Comparison of ENCODE assay signal across 8 cellular contexts in genomic region chr16:58264961-58265479, GRCh38. TPM values are rescaled to one million over a fixed set of nuclear protein-coding genes. Genes with fewer than 3 reads are reported as not detected.
DNase-seq lines count a peak whose midpoint lies in the region; ATAC-seq and TF ChIP-seq lines count a peak whose summit lies in the region.

No MANE protein-coding gene starts in this region.

- POLR2A ChIA-PET in SK-N-SH (lab: Yijun Ruan, JAX) = no interaction called here

- TF ChIP-seq EP300 in SK-N-SH (IDR thresholded peaks at IDR 0.05; ENCODE audit: borderline replicate concordance in 1 of 2, low read depth in 1 of 2, low read length in 1 of 2) = no peak

- H3K27me3 ChIP-seq in SK-N-SH (ENCODE audit: insufficient read depth) = no peaks in the 10 kb centered on the region

- H3F3A ChIP-seq in SK-N-SH (replicated peaks; ENCODE audit: insufficient read depth) = no peaks in the 10 kb centered on the region

- H2AFZ ChIP-seq in SK-N-SH (ENCODE audit: low read depth) = peak overlapping the region; percentile 48

- CTCF ChIA-PET in SK-N-SH (lab: Yijun Ruan, JAX) = no interaction called here

- DNase-seq in stimulated activated CD4-positive, alpha-beta T cell treated with anti-CD3 and anti-CD28 coated beads, Interleukin-1b, Interleukin-23, amount 100 ng/mL, for 48 hours = peak; percentile 35
- no peak for DNase-seq in stimulated activated CD4-positive, alpha-beta T cell treated with anti-CD3 and anti-CD28 coated beads, Interleukin-4, amount 100 ng/mL, for 1 hour
- DNase-seq in SK-N-SH (peak; percentile 28), fibroblast of villous mesenchyme (ENCODE audit: low read depth) (peak; percentile 81), ureter (ENCODE audit: low spot score) (peak; percentile 61), occipital lobe (lab: John Stamatoyannopoulos, UW) (no peak)
- no peak for DNase-seq in central memory CD4-positive, alpha-beta T cell

- no peak for TF ChIP-seq CTCF in SK-N-SH (IDR thresholded peaks at IDR 0.05)
- no peak for TF ChIP-seq CTCF in fibroblast of villous mesenchyme (IDR thresholded peaks at IDR 0.05; ENCODE audit: insufficient read depth, low read depth, low read length)

- 89% methylated on average over 4 of the region's 4 CpGs for WGBS in SK-N-SH (ENCODE audit: low lambda C conversion rate)

- no peak overlapping the region for H3K9ac ChIP-seq in SK-N-SH

- no peak for TF ChIP-seq RAD21 in SK-N-SH (IDR thresholded peaks at IDR 0.05; ENCODE audit: low read length)

- no peaks in the 10 kb centered on the region for H3K9me3 ChIP-seq in SK-N-SH

- H4K20me1 ChIP-seq in SK-N-SH (ENCODE audit: insufficient read depth) = no peaks in the 10 kb centered on the region

- no peak overlapping the region for H3K4me3 ChIP-seq in SK-N-SH (ENCODE audit: low read depth in 2 of 2, low read length in 1 of 2)
- H3K4me3 ChIP-seq in fibroblast of villous mesenchyme (ENCODE audit: low read depth, low read length) = no peak overlapping the region

- H3K9me2 ChIP-seq in SK-N-SH = no peaks in the 10 kb centered on the region

- ATAC-seq in GM21367 (IDR thresholded peaks at IDR 0.05; ENCODE audit: unreplicated experiment) = no peak

- peaks cover 0 to 7% of the 10 kb centered on the region in 2 experiments; a peak in 1 of 4 replicates for H3K4me1 ChIP-seq in SK-N-SH (ENCODE audit: control insufficient read depth in 1 of 2, insufficient read depth in 2 of 2, low read depth in 1 of 2, low read length in 1 of 2)

- H3K27ac ChIP-seq in SK-N-SH (ENCODE audit: low read depth in 2 of 2, low read length in 1 of 2) = peak overlapping the region; percentile 13 to 40; a peak in 2 of 4 replicates

- H3K36me3 ChIP-seq in SK-N-SH (replicated peaks in 1 of 2; ENCODE audit: control insufficient read depth in 1 of 2, insufficient read depth in 2 of 2, low read length in 1 of 2) = peaks cover 0 to 5% of the 10 kb centered on the region in 2 experiments

- H3K4me2 ChIP-seq in SK-N-SH = no peak overlapping the region

- H3K79me2 ChIP-seq in SK-N-SH (ENCODE audit: insufficient read depth) = no peaks in the 10 kb centered on the region

TF ChIP-seq in SK-N-SH, 30 proteins besides CTCF, POLR2A, EP300 and RAD21:
- no peak for TF ChIP-seq FOXM1 (IDR thresholded peaks at IDR 0.05; ENCODE audit: low read depth)
- TF ChIP-seq RCOR1 (IDR thresholded peaks at IDR 0.05; ENCODE audit: low read length) = no peak
- TF ChIP-seq MAX (IDR thresholded peaks at IDR 0.05; ENCODE audit: low read depth) = peak; percentile 63; the same call in 1 of the 2 replicates
- TF ChIP-seq ELF1 (IDR thresholded peaks at IDR 0.05) = no peak
- TF ChIP-seq MXI1 (IDR thresholded peaks at IDR 0.05; ENCODE audit: low read depth, low read length) = no peak
- TF ChIP-seq SMC3 (IDR thresholded peaks at IDR 0.05; ENCODE audit: low read depth, low read length) = no peak
- TF ChIP-seq JUND (IDR thresholded peaks at IDR 0.05) = peak; percentile 53
- no peak for TF ChIP-seq FOXJ3 (CRISPR knock-in tag; IDR thresholded peaks at IDR 0.05)
- no peak for TF ChIP-seq PBX3 (IDR thresholded peaks at IDR 0.05)
- no peak for TF ChIP-seq USF2 (IDR thresholded peaks at IDR 0.05; ENCODE audit: borderline replicate concordance, low read depth, low read length)
- peak; percentile 72; the same call in 1 of the 2 replicates for TF ChIP-seq FOSL2 (IDR thresholded peaks at IDR 0.05; ENCODE audit: borderline replicate concordance, low read depth)
- no peak for TF ChIP-seq RXRA (IDR thresholded peaks at IDR 0.05; ENCODE audit: borderline replicate concordance, low read depth)
- no peak for TF ChIP-seq CHD2 (IDR thresholded peaks at IDR 0.05; ENCODE audit: low read length, partially characterized antibody)
- TF ChIP-seq USF1 (IDR thresholded peaks at IDR 0.05; ENCODE audit: borderline replicate concordance, low read depth) = peak; percentile 31; the same call in 1 of the 2 replicates
TF ChIP-seq in SK-N-SH: peak in this region for 4.

RNA-seq across cellular contexts. Expression of gene PRSS54, which starts 29.8 kb away (rescaled TPM):
- polyA plus RNA-seq in SK-N-SH (2012; rRNA removed) = not detected in 2 replicates
- polyA plus RNA-seq in SK-N-SH (2012; cell fraction: cytosol; rRNA removed) = not detected in 2 replicates
- not detected in 2 replicates for polyA plus RNA-seq in SK-N-SH (2012; cell fraction: nucleus; rRNA removed)
- total RNA-seq in fibroblast of villous mesenchyme (not detected in 2 replicates), ureter (not detected), occipital lobe (not detected)

Comparison
In these comparisons a context has a peak if more than half of its experiments do, and no peak if none do; other contexts are left out.
1. DNase-seq: peak in stimulated activated CD4-positive, alpha-beta T cell treated with anti-CD3 and anti-CD28 coated beads, Interleukin-1b, Interleukin-23, amount 100 ng/mL, for 48 hours (single experiment), SK-N-SH (single experiment), fibroblast of villous mesenchyme (single experiment) and ureter (single experiment); none in stimulated activated CD4-positive, alpha-beta T cell treated with anti-CD3 and anti-CD28 coated beads, Interleukin-4, amount 100 ng/mL, for 1 hour (single experiment), central memory CD4-positive, alpha-beta T cell (single experiment) and occipital lobe (single experiment).